8 cellular contexts compared by ENCODE assay signal in the genomic region with DNA sequence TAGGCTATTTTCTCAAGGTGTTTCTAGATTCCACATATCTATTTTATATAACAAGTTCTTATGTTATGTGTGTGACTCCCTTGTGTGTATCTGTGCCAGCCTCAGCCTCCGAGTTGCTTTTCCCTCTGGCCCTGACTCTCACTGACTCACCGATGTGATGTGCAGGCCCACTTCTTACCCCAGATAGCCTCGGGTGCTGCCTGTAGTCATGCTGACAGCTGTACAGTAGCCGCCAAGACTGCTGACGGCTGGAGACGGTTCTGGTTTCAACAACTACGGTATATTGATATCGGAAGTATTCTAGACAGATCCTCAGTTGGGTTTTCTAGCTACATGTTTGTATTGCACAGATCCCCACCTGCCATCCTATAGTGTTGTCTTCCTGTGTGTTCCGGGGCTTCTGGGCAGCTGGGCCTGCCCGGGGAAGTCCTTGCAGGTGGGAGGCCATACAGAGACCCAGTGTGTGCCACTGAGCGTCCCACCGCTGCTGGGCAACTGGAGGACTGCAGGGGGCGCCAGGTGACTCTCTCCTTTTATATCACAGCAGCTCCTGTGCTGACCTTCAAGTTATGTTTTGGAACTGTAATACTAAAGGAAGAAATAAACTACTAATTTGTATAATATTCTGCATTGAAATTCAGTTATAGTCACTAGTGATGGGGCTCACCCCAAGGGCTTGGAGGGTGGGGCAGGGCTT. TPM values are rescaled to one million over a fixed set of nuclear protein-coding genes. Genes with fewer than 3 reads are reported as not detected.
DNase-seq lines count a peak whose midpoint lies in the region; ATAC-seq, FAIRE-seq and TF ChIP-seq lines count a peak whose summit lies in the region.
"Not testable (repeated sequence)": the region's sequence is repeated elsewhere in the genome, so short reads cannot be mapped to it uniquely, and the experiment has no call there.

No MANE protein-coding gene starts in this region.

- H3K36me3 ChIP-seq in OCI-LY1 (ENCODE audit: insufficient read depth, low read length): not testable (repeated sequence)

- CTCF ChIA-PET in GM10248 (lab: Yijun Ruan, JAX): interaction anchor here (1.1 kb wide), 3 partner anchors 18 to 127 kb away, joined by 3 read pairs; a partner anchor contains a TSS
- CTCF ChIA-PET in activated CD8-positive, alpha-beta T cell treated with anti-CD3 and anti-CD28 coated beads, Interleukin-2, amount 10 ng/mL, durations not matched to agents 7 days and 5 days (lab: Charles Lee): interaction anchor here (1.2 to 1.8 kb wide), 3 partner anchors 51 to 56 kb away, joined by 3 to 5 read pairs (median 3); no protein-coding TSS in a partner anchor

- not testable (repeated sequence) for H3K9me3 ChIP-seq in OCI-LY1 (ENCODE audit: low read length)

- peak; percentile 58 for TF ChIP-seq CTCF in 22Rv1 (IDR thresholded peaks at IDR 0.05)
- TF ChIP-seq CTCF in GM10248 (IDR thresholded peaks at IDR 0.05; ENCODE audit: control extremely low read depth, extremely low read depth, low read depth, missing control alignments): peak; percentile 36
- TF ChIP-seq CTCF in OCI-LY1 (IDR thresholded peaks at IDR 0.05; ENCODE audit: low read length): peak; percentile 49

- not testable (repeated sequence) for H3K27me3 ChIP-seq in OCI-LY1 (ENCODE audit: insufficient read depth, low read length)

- not testable (repeated sequence) for H2AFZ ChIP-seq in OCI-LY1 (ENCODE audit: low read length)

- H3K9me2 ChIP-seq in OCI-LY1 (ENCODE audit: low read depth, low read length): not testable (repeated sequence)

- not testable (repeated sequence) for H3K27ac ChIP-seq in 22Rv1
- H3K27ac ChIP-seq in OCI-LY1 (ENCODE audit: low read depth, low read length, poor library complexity, severe bottlenecking): peak overlapping the region; percentile 88

- H3K27ac Mint-ChIP-seq in activated CD8-positive, alpha-beta T cell treated with anti-CD3 and anti-CD28 coated beads, Interleukin-2, amount 10 ng/mL, durations not matched to agents 7 days and 5 days: peak overlapping the region; percentile 52

- not testable (repeated sequence) for H3F3A ChIP-seq in OCI-LY1 (ENCODE audit: insufficient read depth, low read length)

- peaks cover 52% of the 10 kb centered on the region for H3K4me1 ChIP-seq in OCI-LY1 (ENCODE audit: insufficient read depth, low read length, severe bottlenecking)

- peak; percentile 42 for ATAC-seq in HG02885 (IDR thresholded peaks at IDR 0.05; ENCODE audit: poor library complexity, unreplicated experiment)
- ATAC-seq in activated CD8-positive, alpha-beta T cell treated with anti-CD3 and anti-CD28 coated beads, Interleukin-2, amount 10 ng/mL, durations not matched to agents 7 days and 5 days: not testable (repeated sequence)

- H3K4me3 Mint-ChIP-seq in activated CD8-positive, alpha-beta T cell treated with anti-CD3 and anti-CD28 coated beads, Interleukin-2, amount 10 ng/mL, durations not matched to agents 7 days and 5 days: not testable (repeated sequence)

- not testable (repeated sequence) for H4K20me1 ChIP-seq in OCI-LY1 (ENCODE audit: insufficient read depth, low read length)

- not testable (repeated sequence) for H3K4me2 ChIP-seq in OCI-LY1 (ENCODE audit: low read length)

- H3K27me3 Mint-ChIP-seq in activated CD8-positive, alpha-beta T cell treated with anti-CD3 and anti-CD28 coated beads, Interleukin-2, amount 10 ng/mL, durations not matched to agents 7 days and 5 days (ENCODE audit: low read depth): not testable (repeated sequence)

- not testable (repeated sequence) for H3K36me3 Mint-ChIP-seq in activated CD8-positive, alpha-beta T cell treated with anti-CD3 and anti-CD28 coated beads, Interleukin-2, amount 10 ng/mL, durations not matched to agents 7 days and 5 days (ENCODE audit: low read depth)

- peaks cover 19% of the 10 kb centered on the region for H3K4me1 Mint-ChIP-seq in activated CD8-positive, alpha-beta T cell treated with anti-CD3 and anti-CD28 coated beads, Interleukin-2, amount 10 ng/mL, durations not matched to agents 7 days and 5 days (ENCODE audit: low read depth)

- H3K9ac ChIP-seq in OCI-LY1 (ENCODE audit: low read length): not testable (repeated sequence)

- peak; percentile 49 for FAIRE-seq in islet of Langerhans (lab: Jason Lieb, UNC)

- not testable (repeated sequence) for DNase-seq in GM10248 (ENCODE audit: extremely low spot score)
- peak; percentile 67 for DNase-seq in activated CD8-positive, alpha-beta T cell treated with anti-CD3 and anti-CD28 coated beads, Interleukin-2, amount 10 ng/mL, durations not matched to agents 7 days and 5 days
- DNase-seq in effector CD8-positive, alpha-beta T cell (lab: John Stamatoyannopoulos, UW): peak; percentile 19
- peak; percentile 64 for DNase-seq in retina

- POLR2A ChIA-PET in GM10248 (lab: Yijun Ruan, JAX); activated CD8-positive, alpha-beta T cell treated with anti-CD3 and anti-CD28 coated beads, Interleukin-2, amount 10 ng/mL, durations not matched to agents 7 days and 5 days (lab: Charles Lee): not testable (repeated sequence)

- not testable (repeated sequence) for H3K9me3 Mint-ChIP-seq in activated CD8-positive, alpha-beta T cell treated with anti-CD3 and anti-CD28 coated beads, Interleukin-2, amount 10 ng/mL, durations not matched to agents 7 days and 5 days (ENCODE audit: insufficient read depth)

- H3K4me3 ChIP-seq in OCI-LY1 (ENCODE audit: low read depth, low read length, poor library complexity, severe bottlenecking): not testable (repeated sequence)

- not testable (repeated sequence) for H3K79me2 ChIP-seq in OCI-LY1 (ENCODE audit: insufficient read depth, low read length)

RNA-seq across cellular contexts. Expression of a gene that starts 55.2 kb away (rescaled TPM):
- total RNA-seq in activated CD8-positive, alpha-beta T cell treated with anti-CD3 and anti-CD28 coated beads, Interleukin-2, amount 10 ng/mL, durations not matched to agents 7 days and 5 days: not detected
